ENCODE assay signal across 4 cellular contexts in genomic region chr12:68877583-68877982, GRCh38. TPM values are rescaled to one million over a fixed set of nuclear protein-coding genes. Genes with fewer than 3 reads are reported as not detected.
"Had no signal": no experiment of that assay in that cellular context is flagged by ENCODE, and none has a peak within 500 bp of the region (broad histone marks: within the 10 kb centered on the region; RNA-seq: fewer than 3 reads in every experiment).

No MANE protein-coding gene starts in this region.

- DNase-seq: GDM1, GF-D8 had no signal

- H3K4me3 ChIP-seq: GM12878 had no signal

RNA-seq across cellular contexts. Expression of gene CPM, which starts 55.4 kb away (rescaled TPM):
- total RNA-seq: G401 had no signal
